In genomic region chr20:15560936-15561531, GRCh38 we compare ENCODE assay signal across 2 cellular contexts.
TF ChIP-seq lines count a peak whose summit lies in the region.

No MANE protein-coding gene starts in this region.

TF ChIP-seq in GM23338, 12 proteins besides CTCF, POLR2A, EP300 and RAD21:
- TF ChIP-seq REST (IDR thresholded peaks at IDR 0.05; ENCODE audit: unreplicated experiment) (no peak), CREB1 (CRISPR knock-in tag; IDR thresholded peaks at IDR 0.05; ENCODE audit: low read depth) (no peak), NANOG (IDR thresholded peaks at IDR 0.05; ENCODE audit: borderline replicate concordance) (no peak), ZNF114 (CRISPR knock-in tag; IDR thresholded peaks at IDR 0.05) (no peak), ZNF462 (CRISPR knock-in tag; IDR thresholded peaks at IDR 0.05) (no peak), JUNB (IDR thresholded peaks at IDR 0.05; ENCODE audit: unreplicated experiment) (no peak), POLR2AphosphoS5 (IDR thresholded peaks at IDR 0.05; ENCODE audit: low read depth) (no peak), STAT1 (IDR thresholded peaks at IDR 0.05; ENCODE audit: unreplicated experiment) (no peak), EZH2phosphoT487 (IDR thresholded peaks at IDR 0.05; ENCODE audit: unreplicated experiment) (no peak), EZH2 (IDR thresholded peaks at IDR 0.05; ENCODE audit: low read depth, unreplicated experiment) (no peak), ZNF331 (CRISPR knock-in tag; IDR thresholded peaks at IDR 0.05; ENCODE audit: low read depth) (no peak)
- TF ChIP-seq, protein P1, sequence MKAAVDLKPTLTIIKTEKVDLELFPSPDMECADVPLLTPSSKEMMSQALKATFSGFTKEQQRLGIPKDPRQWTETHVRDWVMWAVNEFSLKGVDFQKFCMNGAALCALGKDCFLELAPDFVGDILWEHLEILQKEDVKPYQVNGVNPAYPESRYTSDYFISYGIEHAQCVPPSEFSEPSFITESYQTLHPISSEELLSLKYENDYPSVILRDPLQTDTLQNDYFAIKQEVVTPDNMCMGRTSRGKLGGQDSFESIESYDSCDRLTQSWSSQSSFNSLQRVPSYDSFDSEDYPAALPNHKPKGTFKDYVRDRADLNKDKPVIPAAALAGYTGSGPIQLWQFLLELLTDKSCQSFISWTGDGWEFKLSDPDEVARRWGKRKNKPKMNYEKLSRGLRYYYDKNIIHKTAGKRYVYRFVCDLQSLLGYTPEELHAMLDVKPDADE (IDR thresholded peaks at IDR 0.05): no peak

TF ChIP-seq in GM12891, 5 proteins besides CTCF, POLR2A, EP300 and RAD21 (continued from another document):
- no peak for TF ChIP-seq POU2F2 (IDR thresholded peaks at IDR 0.05; ENCODE audit: low read depth, low read length)
- no peak for TF ChIP-seq POLR2AphosphoS5 (IDR thresholded peaks at IDR 0.05; ENCODE audit: low read depth, low read length)
